In genomic region chr12:52789637-52790426, GRCh38 we compare ENCODE assay signal across 1 cellular context.
A peak's percentile ranks its signal among the peaks of the same experiment; 100 is the strongest.
TF ChIP-seq lines count a peak whose summit lies in the region.

No MANE protein-coding gene starts in this region.

TF ChIP-seq in HEK293, 187 proteins besides CTCF, POLR2A, EP300 and RAD21 (continued from another document):
- no peak for TF ChIP-seq INSM2 (tag by site-specific recombination; IDR thresholded peaks at IDR 0.05)
- peak; percentile 54; the same call in 1 of the 2 replicates for TF ChIP-seq EGR2 (tag by site-specific recombination; IDR thresholded peaks at IDR 0.05; ENCODE audit: low read depth)
- no peak for TF ChIP-seq ZNF335 (tag by site-specific recombination; conservative IDR thresholded peaks at IDR 0.05)
